Comparison of ENCODE assay signal across 21 cellular contexts in the genomic region with DNA sequence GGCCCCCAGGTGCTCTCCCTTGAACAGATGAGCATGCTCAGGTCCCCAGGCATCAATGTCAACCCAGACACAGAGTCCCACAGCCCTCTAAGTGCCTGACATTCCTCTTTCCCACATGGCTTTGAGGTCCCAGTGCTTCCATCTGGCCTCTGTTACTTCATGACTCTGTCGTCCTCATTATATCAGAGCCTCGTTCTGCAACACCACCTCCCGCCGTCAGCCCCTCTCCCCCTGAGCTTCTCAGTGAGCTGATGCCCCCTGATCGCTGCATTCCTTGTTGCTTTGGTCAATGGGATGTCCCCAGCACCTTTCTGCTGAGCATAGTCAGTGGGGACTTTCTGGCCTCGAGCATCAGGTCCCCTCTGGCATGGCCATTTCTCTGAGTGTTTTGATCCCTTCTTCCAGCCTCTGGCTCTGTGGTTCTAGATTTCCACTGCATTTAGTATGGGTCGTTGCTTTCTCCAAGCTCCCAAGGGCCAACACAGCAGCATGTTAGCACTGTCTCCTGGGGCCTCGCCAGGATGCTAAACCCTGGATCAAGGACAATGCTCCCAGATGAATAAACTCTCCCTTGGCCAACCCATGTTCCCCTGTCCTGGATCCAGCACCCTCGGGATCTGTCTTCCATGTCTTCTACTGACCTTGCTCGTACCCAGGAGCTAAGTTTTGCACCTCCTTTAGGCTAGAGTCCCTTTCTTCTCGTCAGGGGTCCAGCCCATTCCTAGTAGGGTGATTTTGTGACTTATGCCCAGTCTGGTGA.
DNase-seq lines count a peak whose midpoint lies in the region; ATAC-seq and TF ChIP-seq lines count a peak whose summit lies in the region.
"Had no signal": no experiment of that assay in that cellular context is flagged by ENCODE, and none has a peak within 500 bp of the region (broad histone marks: within the 10 kb centered on the region; RNA-seq: fewer than 3 reads in every experiment).

No MANE protein-coding gene starts in this region.

- H3K27me3 Mint-ChIP-seq in endodermal cell (ENCODE audit: insufficient read depth), result no peaks in the 10 kb centered on the region
- H3K27me3 Mint-ChIP-seq in nephron progenitor cell (ENCODE audit: low read depth, poor library complexity), result no peaks in the 10 kb centered on the region

- H3K4me3 Mint-ChIP-seq in endodermal cell, result no peak overlapping the region
- no peak overlapping the region for H3K4me3 Mint-ChIP-seq in nephron progenitor cell
- H3K4me3 Mint-ChIP-seq: CD8-positive, alpha-beta T cell had no signal

- no peaks in the 10 kb centered on the region for H3K36me3 Mint-ChIP-seq in endodermal cell (ENCODE audit: low read depth)
- H3K36me3 Mint-ChIP-seq in nephron progenitor cell (ENCODE audit: low read depth), result no peaks in the 10 kb centered on the region
- H3K36me3 Mint-ChIP-seq: CD8-positive, alpha-beta T cell had no signal

- peaks cover under 1% of the 10 kb centered on the region for H3K27me3 ChIP-seq in endodermal cell (ENCODE audit: control insufficient read depth, insufficient read depth, low read length, poor library complexity, severe bottlenecking)

- no peak for ATAC-seq in GM19328 (IDR thresholded peaks at IDR 0.05; ENCODE audit: unreplicated experiment)
- ATAC-seq: CD8-positive, alpha-beta T cell had no signal

- no peaks in the 10 kb centered on the region for H3K36me3 ChIP-seq in endodermal cell (ENCODE audit: control insufficient read depth, insufficient read depth, low read length)
- H3K36me3 ChIP-seq: SJCRH30 had no signal

- no peaks in the 10 kb centered on the region for H3K9me3 Mint-ChIP-seq in endodermal cell
- H3K9me3 Mint-ChIP-seq in nephron progenitor cell, result no peaks in the 10 kb centered on the region
- H3K9me3 Mint-ChIP-seq: CD8-positive, alpha-beta T cell had no signal

- 88 to 90% methylated on average over 9 to 11 of the region's 11 CpGs for WGBS in endodermal cell (ENCODE audit: insufficient coverage in 1 of 2, insufficient read length in 1 of 2), 2 experiments

- peak; percentile 55 for DNase-seq in coronary artery (ENCODE audit: low spot score)
- DNase-seq in endodermal cell, result peak; percentile 28
- no peak for DNase-seq in nephron progenitor cell
- DNase-seq in ureter (ENCODE audit: low spot score), result peak; percentile 28
- DNase-seq in cerebellum (ENCODE audit: low spot score), result no peak
- DNase-seq in SKM-1 treated with dmso at 0.1 percent for 144 hours (lab: John Stamatoyannopoulos, UW; ENCODE audit: unreplicated experiment), result no peak
- DNase-seq: C1 segment of cervical spinal cord; CD8-positive, alpha-beta T cell; DMS 273 treated with DMSO at 0.1 percent for 48 hours; DMS79; EL; GF-D8; IMR-90; MM.1S; NCI-H2029; NCI-H446; NCI-H524 treated with DMSO at 0.1 percent for 48 hours; NCI-H774; SJCRH30 had no signal

- TF ChIP-seq CTCF in coronary artery (IDR thresholded peaks at IDR 0.05) (no peak), endodermal cell (conservative IDR thresholded peaks at IDR 0.05) (no peak), nephron progenitor cell (IDR thresholded peaks at IDR 0.05) (no peak)

- H3K27ac Mint-ChIP-seq in endodermal cell (no peak overlapping the region), nephron progenitor cell (peak overlapping the region; percentile 89)
- H3K27ac Mint-ChIP-seq: CD8-positive, alpha-beta T cell had no signal

- H3K9me3 ChIP-seq in endodermal cell (ENCODE audit: control insufficient read depth, low read length), result no peaks in the 10 kb centered on the region
- H3K9me3 ChIP-seq: SJCRH30 had no signal

- H3K9ac ChIP-seq in endodermal cell (ENCODE audit: extremely low read depth, low read length, poor library complexity, severe bottlenecking), result no peak overlapping the region
- H3K9ac ChIP-seq: KMS-11 had no signal

- H3K4me3 ChIP-seq in coronary artery (no peak overlapping the region), endodermal cell (ENCODE audit: low read length) (no peak overlapping the region)
- H3K4me3 ChIP-seq: SJCRH30 had no signal

- no peaks in the 10 kb centered on the region for H3K4me1 ChIP-seq in endodermal cell (ENCODE audit: control insufficient read depth, insufficient read depth, low read length)
- H3K4me1 ChIP-seq: SJCRH30 had no signal

- no peak overlapping the region for H3K27ac ChIP-seq in coronary artery
- H3K27ac ChIP-seq in endodermal cell (ENCODE audit: low read depth, low read length), result no peak overlapping the region
- H3K27ac ChIP-seq: KMS-11, SJCRH30 had no signal

- H3K4me1 Mint-ChIP-seq in endodermal cell (peaks cover 3% of the 10 kb centered on the region), nephron progenitor cell (peaks cover 12% of the 10 kb centered on the region)

Comparison
In these comparisons a context has a peak if more than half of its experiments do, and no peak if none do; other contexts are left out.
1. DNase-seq: peak in coronary artery (single experiment), endodermal cell (single experiment) and ureter (single experiment); none in nephron progenitor cell (single experiment), cerebellum (single experiment) and SKM-1 treated with dmso at 0.1 percent for 144 hours (single experiment).